In genomic region chr15:88911766-88912118, GRCh38 we compare ENCODE assay signal across 9 cellular contexts. TPM values are rescaled to one million over a fixed set of nuclear protein-coding genes. Genes with fewer than 3 reads are reported as not detected.
DNase-seq lines count a peak whose midpoint lies in the region; ATAC-seq and TF ChIP-seq lines count a peak whose summit lies in the region.
"Had no signal": no experiment of that assay in that cellular context is flagged by ENCODE, and none has a peak within 500 bp of the region (broad histone marks: within the 10 kb centered on the region; RNA-seq: fewer than 3 reads in every experiment).

No MANE protein-coding gene starts in this region.

- no peaks in the 10 kb centered on the region for H3K27me3 ChIP-seq in upper lobe of left lung

- peak overlapping the region in 3 of 4 donors; percentile 69 to 83 (median 80) for H3K4me3 ChIP-seq in upper lobe of left lung

- no peak overlapping the region for H3K27ac Mint-ChIP-seq in activated CD8-positive, alpha-beta memory T cell treated with anti-CD3 and anti-CD28 coated beads, Interleukin-2, amount 10 ng/mL, durations not matched to agents 7 days and 5 days
- no peak overlapping the region for H3K27ac Mint-ChIP-seq in activated naive CD8-positive, alpha-beta T cell treated with anti-CD3 and anti-CD28 coated beads, Interleukin-2, amount 50 U/mL, for 24 hours

- WGBS in upper lobe of left lung, 2 donors = 70 to 71% methylated on average over 5 of the region's 5 CpGs

- H3K36me3 ChIP-seq in upper lobe of left lung = peaks cover 0 to 31% (median 12%) of the 10 kb centered on the region in 4 donors

- H3K9me3 ChIP-seq in upper lobe of left lung = no peaks in the 10 kb centered on the region

- peaks cover 9% of the 10 kb centered on the region for H3K4me1 Mint-ChIP-seq in activated CD8-positive, alpha-beta memory T cell treated with anti-CD3 and anti-CD28 coated beads, Interleukin-2, amount 10 ng/mL, durations not matched to agents 7 days and 5 days
- peaks cover 18% of the 10 kb centered on the region for H3K4me1 Mint-ChIP-seq in activated naive CD8-positive, alpha-beta T cell treated with anti-CD3 and anti-CD28 coated beads, Interleukin-2, amount 50 U/mL, for 24 hours

- peaks cover 11 to 38% (median 21%) of the 10 kb centered on the region in 4 donors for H3K4me1 ChIP-seq in upper lobe of left lung

- no peak for TF ChIP-seq EP300 in upper lobe of left lung (IDR thresholded peaks at IDR 0.05)

- ATAC-seq in activated CD8-positive, alpha-beta memory T cell treated with anti-CD3 and anti-CD28 coated beads, Interleukin-2, amount 10 ng/mL, durations not matched to agents 7 days and 5 days = no peak
- no peak for ATAC-seq in activated naive CD8-positive, alpha-beta T cell treated with anti-CD3 and anti-CD28 coated beads, Interleukin-2, amount 50 U/mL, for 24 hours
- ATAC-seq in upper lobe of left lung (ENCODE audit: low FRiP score in 2 of 2) (peak in 1 of 2 donors; percentile 47), GM19455 (IDR thresholded peaks at IDR 0.05; ENCODE audit: unreplicated experiment) (no peak), HG03354 (IDR thresholded peaks at IDR 0.05; ENCODE audit: poor library complexity, severe bottlenecking, unreplicated experiment) (no peak), HG03342 (IDR thresholded peaks at IDR 0.05; ENCODE audit: unreplicated experiment) (no peak)

- DNase-seq in activated CD8-positive, alpha-beta memory T cell treated with anti-CD3 and anti-CD28 coated beads, Interleukin-2, amount 10 ng/mL, durations not matched to agents 7 days and 5 days = no peak
- DNase-seq in activated CD8-positive, alpha-beta memory T cell treated with anti-CD3 and anti-CD28 coated beads, Interleukin-2, amount 50 U/mL, for 48 hours = no peak
- DNase-seq in activated naive CD8-positive, alpha-beta T cell treated with anti-CD3 and anti-CD28 coated beads, Interleukin-2, amount 50 U/mL, for 24 hours = no peak
- peak; percentile 71 for DNase-seq in iPS-NIHi11 (ENCODE audit: low spot score)
- DNase-seq in upper lobe of left lung = peak in 1 of 2 donors; percentile 62
- DNase-seq: NCI-H748 treated with DMSO at 0.1 percent for 48 hours had no signal

- H3K27me3 Mint-ChIP-seq in activated CD8-positive, alpha-beta memory T cell treated with anti-CD3 and anti-CD28 coated beads, Interleukin-2, amount 10 ng/mL, durations not matched to agents 7 days and 5 days = no peaks in the 10 kb centered on the region
- peaks cover 3% of the 10 kb centered on the region for H3K27me3 Mint-ChIP-seq in activated naive CD8-positive, alpha-beta T cell treated with anti-CD3 and anti-CD28 coated beads, Interleukin-2, amount 50 U/mL, for 24 hours

- no peaks in the 10 kb centered on the region for H3K36me3 Mint-ChIP-seq in activated CD8-positive, alpha-beta memory T cell treated with anti-CD3 and anti-CD28 coated beads, Interleukin-2, amount 10 ng/mL, durations not matched to agents 7 days and 5 days
- H3K36me3 Mint-ChIP-seq in activated naive CD8-positive, alpha-beta T cell treated with anti-CD3 and anti-CD28 coated beads, Interleukin-2, amount 50 U/mL, for 24 hours (ENCODE audit: low read depth) = no peaks in the 10 kb centered on the region

- peak overlapping the region; percentile 66 to 89 (median 83) for H3K27ac ChIP-seq in upper lobe of left lung

- no peaks in the 10 kb centered on the region for H3K9me3 Mint-ChIP-seq in activated CD8-positive, alpha-beta memory T cell treated with anti-CD3 and anti-CD28 coated beads, Interleukin-2, amount 10 ng/mL, durations not matched to agents 7 days and 5 days (ENCODE audit: low read depth)
- no peaks in the 10 kb centered on the region for H3K9me3 Mint-ChIP-seq in activated naive CD8-positive, alpha-beta T cell treated with anti-CD3 and anti-CD28 coated beads, Interleukin-2, amount 50 U/mL, for 24 hours

- peak in 1 of 4 donors; percentile 43 for TF ChIP-seq POLR2A in upper lobe of left lung (IDR thresholded peaks at IDR 0.05)

- no peak for TF ChIP-seq CTCF in upper lobe of left lung (IDR thresholded peaks at IDR 0.05)

- CTCF ChIA-PET in activated CD8-positive, alpha-beta memory T cell treated with anti-CD3 and anti-CD28 coated beads, Interleukin-2, amount 10 ng/mL, durations not matched to agents 7 days and 5 days (lab: Charles Lee) = interaction anchor here (1.3 kb wide), 1 partner anchor 269 kb away, joined by 3 read pairs; no protein-coding TSS in a partner anchor

- peak overlapping the region; percentile 80 for H3K4me3 Mint-ChIP-seq in activated CD8-positive, alpha-beta memory T cell treated with anti-CD3 and anti-CD28 coated beads, Interleukin-2, amount 10 ng/mL, durations not matched to agents 7 days and 5 days
- peak overlapping the region; percentile 86 for H3K4me3 Mint-ChIP-seq in activated naive CD8-positive, alpha-beta T cell treated with anti-CD3 and anti-CD28 coated beads, Interleukin-2, amount 50 U/mL, for 24 hours

RNA-seq across cellular contexts. Expression of gene MFGE8, which starts 1.4 kb away (rescaled TPM):
- 10 to 100 TPM; 22.9 to 38.1 TPM for total RNA-seq in activated CD8-positive, alpha-beta memory T cell treated with anti-CD3 and anti-CD28 coated beads, Interleukin-2, amount 10 ng/mL, durations not matched to agents 7 days and 5 days
- total RNA-seq in upper lobe of left lung = 100 to 1,000 TPM in 5 of 6 donors, 10 to 100 TPM in 1; 87.8 to 423 (median 144) TPM

RNA-seq across cellular contexts. Expression of gene HAPLN3, which starts 16.4 kb away (rescaled TPM):
- 10 to 100 TPM; 37.3 to 49.1 TPM for total RNA-seq in activated CD8-positive, alpha-beta memory T cell treated with anti-CD3 and anti-CD28 coated beads, Interleukin-2, amount 10 ng/mL, durations not matched to agents 7 days and 5 days
- total RNA-seq in upper lobe of left lung = 10 to 100 TPM in 1 of 6 donors, 1 to 10 TPM in 5; 1.7 to 23.0 (median 4.6) TPM
